ENCODE assay signal across 20 cellular contexts in genomic region chr11:108825381-108825780, GRCh38.
A peak's percentile ranks its signal among the peaks of the same experiment; 100 is the strongest.
DNase-seq lines count a peak whose midpoint lies in the region; ATAC-seq, FAIRE-seq and TF ChIP-seq lines count a peak whose summit lies in the region.
"Had no signal": no experiment of that assay in that cellular context is flagged by ENCODE, and none has a peak within 500 bp of the region (broad histone marks: within the 10 kb centered on the region; RNA-seq: fewer than 3 reads in every experiment).

No MANE protein-coding gene starts in this region.

- peaks cover 8% of the 10 kb centered on the region for H3K9me3 Mint-ChIP-seq in MCF 10A (ENCODE audit: unreplicated experiment)
- peaks cover 5% of the 10 kb centered on the region for H3K9me3 Mint-ChIP-seq in stimulated activated effector memory CD8-positive, alpha-beta T cell treated with anti-CD3 and anti-CD28 coated beads, Interleukin-12 subunit alpha, Interleukin-12 subunit beta, amount 100 ng/mL, for 72 hours

- no peaks in the 10 kb centered on the region for H3K9me3 ChIP-seq in mammary epithelial cell (replicated peaks; ENCODE audit: insufficient read depth, low read length)
- no peaks in the 10 kb centered on the region for H3K9me3 ChIP-seq in K562 (replicated peaks; ENCODE audit: control insufficient read depth, insufficient read depth, low read depth, low read length)
- H3K9me3 ChIP-seq: Peyer's patch had no signal

- no peak overlapping the region for H3K4me3 ChIP-seq in mammary epithelial cell (replicated peaks in 1 of 3; ENCODE audit: insufficient read depth in 1 of 3, low read depth in 2 of 3, low read length in 3 of 3)
- no peak overlapping the region for H3K4me3 ChIP-seq in K562
- H3K4me3 ChIP-seq: Peyer's patch had no signal

- H3K4me1 ChIP-seq in mammary epithelial cell (ENCODE audit: insufficient read depth, low read length) (no peaks in the 10 kb centered on the region), K562 (replicated peaks in 1 of 2; ENCODE audit: control insufficient read depth in 2 of 2, insufficient read depth in 2 of 2, low read length in 2 of 2) (no peaks in the 10 kb centered on the region), foreskin keratinocyte (no peaks in the 10 kb centered on the region)
- H3K4me1 ChIP-seq: Peyer's patch had no signal

- H3K36me3 ChIP-seq in mammary epithelial cell (ENCODE audit: insufficient read depth, low read length) (no peaks in the 10 kb centered on the region), K562 (ENCODE audit: control insufficient read depth, insufficient read depth, low read length) (no peaks in the 10 kb centered on the region)
- H3K36me3 ChIP-seq: Peyer's patch had no signal

- no peaks in the 10 kb centered on the region for H3K9me1 ChIP-seq in K562 (ENCODE audit: control insufficient read depth, insufficient read depth, low read length)

- DNase-seq in mammary epithelial cell (peak; percentile 25), MCF 10A (ENCODE audit: unreplicated experiment) (no peak), K562 (ENCODE audit: extremely low read depth in 1 of 4, low spot score in 3 of 4) (no peak), foreskin keratinocyte (peak; percentile 15 to 71), mesenteric fat pad (ENCODE audit: low spot score) (no peak), GM19239 (ENCODE audit: insufficient read length, low spot score) (no peak), pons (ENCODE audit: low spot score) (no peak)
- DNase-seq in stimulated activated effector memory CD8-positive, alpha-beta T cell treated with anti-CD3 and anti-CD28 coated beads, Interleukin-12 subunit alpha, Interleukin-12 subunit beta, amount 100 ng/mL, for 72 hours (ENCODE audit: low spot score in 2 of 2) = no peak
- DNase-seq: CD8-positive, alpha-beta T cell; DND-41; GF-D8; H7; MM.1S; NCI-H1105; NCI-H1694; NCI-H510A treated with DMSO at 0.1 percent for 48 hours; Peyer's patch; SHP77 treated with DMSO at 0.1 percent for 48 hours had no signal

- no TSS peak for BruUV-seq in mammary epithelial cell (replicated peaks; lab: Mats Ljungman, UMichigan)
- BruUV-seq in MCF 10A (replicated peaks; lab: Mats Ljungman, UMichigan) = no TSS peak
- no TSS peak for BruUV-seq in K562 (replicated peaks; lab: Mats Ljungman, UMichigan)

- H3K9ac ChIP-seq in mammary epithelial cell (ENCODE audit: insufficient read depth, low read length) = no peak overlapping the region
- no peak overlapping the region for H3K9ac ChIP-seq in K562 (ENCODE audit: insufficient read depth in 1 of 2, low read depth in 2 of 2, low read length in 2 of 2)
- H3K9ac ChIP-seq: KMS-11 had no signal

- H3K4me2 ChIP-seq in mammary epithelial cell (ENCODE audit: insufficient read depth, low read depth, low read length) (no peak overlapping the region), K562 (ENCODE audit: insufficient read depth, low read length) (no peak overlapping the region)
- H3K4me2 ChIP-seq: KMS-11 had no signal

- dilution Hi-C loops in mammary epithelial cell (cut with HindIII; ENCODE audit: low sequenced_read_pairs) = no loop called here

- ATAC-seq in K562 (no peak), foreskin keratinocyte (no peak)
- ATAC-seq in stimulated activated effector memory CD8-positive, alpha-beta T cell treated with anti-CD3 and anti-CD28 coated beads, Interleukin-12 subunit alpha, Interleukin-12 subunit beta, amount 100 ng/mL, for 72 hours = no peak
- ATAC-seq: CD8-positive, alpha-beta T cell had no signal

- FAIRE-seq in K562 (lab: Jason Lieb, UNC) = no peak
- no peak for FAIRE-seq in GM19239 (lab: Jason Lieb, UNC)

- no peaks in the 10 kb centered on the region for H3K27me3 ChIP-seq in mammary epithelial cell (ENCODE audit: insufficient read depth, low read length)
- no peaks in the 10 kb centered on the region for H3K27me3 ChIP-seq in K562 (ENCODE audit: control insufficient read depth in 2 of 2, insufficient read depth in 2 of 2, low read length in 2 of 2)
- H3K27me3 ChIP-seq in foreskin keratinocyte = no peaks in the 10 kb centered on the region
- H3K27me3 ChIP-seq: Peyer's patch had no signal

- no peak for TF ChIP-seq RAD21 in K562 (CRISPR knock-in tag; conservative IDR thresholded peaks at IDR 0.05 in 1 of 2, IDR thresholded peaks at IDR 0.05 in 1 of 2)

- no peak for TF ChIP-seq POLR2A in K562 (conservative IDR thresholded peaks at IDR 0.05)

- peaks cover 8% of the 10 kb centered on the region for H3K4me1 Mint-ChIP-seq in MCF 10A (ENCODE audit: insufficient read depth, unreplicated experiment)
- peaks cover 11% of the 10 kb centered on the region for H3K4me1 Mint-ChIP-seq in stimulated activated effector memory CD8-positive, alpha-beta T cell treated with anti-CD3 and anti-CD28 coated beads, Interleukin-12 subunit alpha, Interleukin-12 subunit beta, amount 100 ng/mL, for 72 hours

- H3K36me3 Mint-ChIP-seq in MCF 10A (ENCODE audit: insufficient read depth, unreplicated experiment) = no peaks in the 10 kb centered on the region
- no peaks in the 10 kb centered on the region for H3K36me3 Mint-ChIP-seq in stimulated activated effector memory CD8-positive, alpha-beta T cell treated with anti-CD3 and anti-CD28 coated beads, Interleukin-12 subunit alpha, Interleukin-12 subunit beta, amount 100 ng/mL, for 72 hours

- CTCF ChIA-PET in mammary epithelial cell (lab: Charles Lee; ENCODE audit: low non-redundant PET) (no interaction called here), MCF 10A (lab: Yijun Ruan, JAX) (no interaction called here), K562 (lab: Yijun Ruan, JAX; ENCODE audit: low intra/inter-chr PET ratio) (no interaction called here)

- no peaks in the 10 kb centered on the region for H3K27me3 Mint-ChIP-seq in MCF 10A (ENCODE audit: insufficient read depth, unreplicated experiment)

- WGBS in mammary epithelial cell (ENCODE audit: low coverage, missing lambda C conversion rate) = 100% methylated on average over 1 of the region's 1 CpG
- WGBS in K562 (ENCODE audit: insufficient coverage, low coverage, missing lambda C conversion rate) = 75% methylated on average over 1 of the region's 1 CpG

- TF ChIP-seq CTCF in mammary epithelial cell (conservative IDR thresholded peaks at IDR 0.05 in 1 of 2, IDR thresholded peaks at IDR 0.05 in 1 of 2; ENCODE audit: extremely low read depth in 1 of 2, insufficient read depth in 1 of 2, low read depth in 1 of 2, low read length in 2 of 2) (peak in 1 of 2 donors; percentile 27), MCF 10A (IDR thresholded peaks at IDR 0.05; ENCODE audit: unreplicated experiment) (no peak), K562 (IDR thresholded peaks at IDR 0.05 in 2 of 3, conservative IDR thresholded peaks at IDR 0.05 in 1 of 3; ENCODE audit: insufficient read depth in 2 of 3, low read depth in 1 of 3, low read length in 3 of 3) (no peak; a peak in 1 of 6 replicates), foreskin keratinocyte (conservative IDR thresholded peaks at IDR 0.05) (peak; percentile 25)

- no peak overlapping the region for H2AFZ ChIP-seq in mammary epithelial cell (ENCODE audit: low read depth, low read length)
- no peak overlapping the region for H2AFZ ChIP-seq in K562 (ENCODE audit: low read depth, low read length)

- no peak overlapping the region for H3K4me3 Mint-ChIP-seq in MCF 10A (ENCODE audit: unreplicated experiment)
- H3K4me3 Mint-ChIP-seq in stimulated activated effector memory CD8-positive, alpha-beta T cell treated with anti-CD3 and anti-CD28 coated beads, Interleukin-12 subunit alpha, Interleukin-12 subunit beta, amount 100 ng/mL, for 72 hours = no peak overlapping the region
- H3K4me3 Mint-ChIP-seq: CD8-positive, alpha-beta T cell had no signal

- H3K79me2 ChIP-seq in mammary epithelial cell (ENCODE audit: insufficient read depth, low read length) (peaks cover 9% of the 10 kb centered on the region), K562 (ENCODE audit: control insufficient read depth, insufficient read depth, low read length) (no peaks in the 10 kb centered on the region)

- in situ Hi-C loops in mammary epithelial cell (cut with MboI; ENCODE audit: low sequenced_read_pairs in 2 of 2) (no loop called here), K562 (cut with MboI) (no loop called here)

- no peak for TF ChIP-seq EP300 in K562 (IDR thresholded peaks at IDR 0.05; ENCODE audit: low read length)

- H3K27ac ChIP-seq in mammary epithelial cell (ENCODE audit: insufficient read depth, low read depth, low read length) (no peak overlapping the region), K562 (ENCODE audit: extremely low read depth, low read depth, low read length) (no peak overlapping the region), foreskin keratinocyte (no peak overlapping the region)
- H3K27ac ChIP-seq: 22Rv1, KMS-11, Peyer's patch had no signal

- POLR2A ChIA-PET in MCF 10A (lab: Yijun Ruan, JAX) (interaction anchor here (1.0 to 1.7 kb wide), 2 partner anchors 11 kb away, joined by 3 to 5 read pairs; no protein-coding TSS in a partner anchor), K562 (lab: Yijun Ruan, JAX) (no interaction called here)

- no peak overlapping the region for H3K27ac Mint-ChIP-seq in MCF 10A (ENCODE audit: low read depth, unreplicated experiment)
- H3K27ac Mint-ChIP-seq in stimulated activated effector memory CD8-positive, alpha-beta T cell treated with anti-CD3 and anti-CD28 coated beads, Interleukin-12 subunit alpha, Interleukin-12 subunit beta, amount 100 ng/mL, for 72 hours = no peak overlapping the region
- H3K27ac Mint-ChIP-seq: CD8-positive, alpha-beta T cell had no signal

- no peaks in the 10 kb centered on the region for H4K20me1 ChIP-seq in mammary epithelial cell (ENCODE audit: insufficient read depth, low read length)
- no peaks in the 10 kb centered on the region for H4K20me1 ChIP-seq in K562 (replicated peaks; ENCODE audit: control insufficient read depth, insufficient read depth, low read length)

- intact Hi-C loops in mammary epithelial cell (cut with micrococcal nuclease) (no loop called here), MCF 10A (cut with micrococcal nuclease) (no loop called here), K562 (cut with micrococcal nuclease) (no loop called here)

TF ChIP-seq in K562, 482 proteins besides CTCF, POLR2A, EP300 and RAD21 (continues in another document):
- no peak for TF ChIP-seq MIER1 (IDR thresholded peaks at IDR 0.05; ENCODE audit: low read depth)
- TF ChIP-seq ILF3 (IDR thresholded peaks at IDR 0.05; ENCODE audit: borderline replicate concordance) = no peak
- TF ChIP-seq STAT5A (IDR thresholded peaks at IDR 0.05; ENCODE audit: borderline replicate concordance, low read length) = no peak
- TF ChIP-seq ZNF184 (CRISPR knock-in tag; IDR thresholded peaks at IDR 0.05) = no peak
- no peak for TF ChIP-seq CEBPG (CRISPR knock-in tag; IDR thresholded peaks at IDR 0.05)
- 0 out of 4 replicates have a peak, but pooled peaks of 1 of the 2 experiments have one; percentile 20 for TF ChIP-seq CEBPG (tag; conservative IDR thresholded peaks at IDR 0.05 in 1 of 2, IDR thresholded peaks at IDR 0.05 in 1 of 2)
- no peak for TF ChIP-seq GTF2E2 (tag; IDR thresholded peaks at IDR 0.05)
- no peak for TF ChIP-seq RHOXF2B (CRISPR knock-in tag; conservative IDR thresholded peaks at IDR 0.05)
- TF ChIP-seq JUN (IDR thresholded peaks at IDR 0.05; ENCODE audit: borderline replicate concordance, low read depth, low read length) = no peak
- TF ChIP-seq JUN (CRISPR knock-in tag; IDR thresholded peaks at IDR 0.05; ENCODE audit: borderline replicate concordance) = no peak
- no peak for TF ChIP-seq TARDBP (IDR thresholded peaks at IDR 0.05)
- TF ChIP-seq FIP1L1 (IDR thresholded peaks at IDR 0.05; ENCODE audit: low read depth, low read length, poor library complexity, severe bottlenecking) = no peak

Comparison
In these comparisons a context has a peak if more than half of its experiments do, and no peak if none do; other contexts are left out.
1. DNase-seq: peak in mammary epithelial cell (single experiment) and foreskin keratinocyte (2 of 2); none in MCF 10A (single experiment), K562 (0 of 4), stimulated activated effector memory CD8-positive, alpha-beta T cell treated with anti-CD3 and anti-CD28 coated beads, Interleukin-12 subunit alpha, Interleukin-12 subunit beta, amount 100 ng/mL, for 72 hours (0 of 2), mesenteric fat pad (single experiment), GM19239 (single experiment) and pons (single experiment).